In the genomic region with DNA sequence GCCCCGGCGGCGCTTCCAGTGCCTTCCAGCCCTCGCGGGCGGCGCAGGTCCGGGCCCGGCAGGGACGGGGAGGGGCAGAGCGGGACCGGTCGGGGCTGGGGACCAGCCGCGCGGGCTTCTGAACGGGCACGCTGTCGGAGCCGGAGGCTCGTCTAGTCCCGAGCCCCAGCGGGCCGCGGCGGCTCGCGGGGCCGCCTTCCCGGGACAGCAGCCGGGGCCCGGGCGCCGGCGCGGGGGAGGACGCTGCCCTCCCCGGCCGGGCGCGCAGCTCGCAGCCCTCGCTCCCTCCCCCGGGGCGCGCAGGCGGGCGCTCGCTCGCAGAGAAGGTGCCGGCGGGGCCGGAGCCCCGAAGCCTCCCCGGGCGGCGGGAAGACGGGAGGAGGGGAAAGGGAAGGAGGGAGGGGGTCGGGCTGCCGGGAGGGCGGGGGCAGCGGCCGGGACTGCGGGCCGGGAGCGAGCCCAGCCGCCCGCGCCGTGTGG, we compare ENCODE assay signal across 8 cellular contexts. TPM values are rescaled to one million over a fixed set of nuclear protein-coding genes. Genes with fewer than 3 reads are reported as not detected.
DNase-seq lines count a peak whose midpoint lies in the region; ATAC-seq and TF ChIP-seq lines count a peak whose summit lies in the region.

No MANE protein-coding gene starts in this region.

- 0% methylated on average over 2 of the region's 70 CpGs; no CpG with 5 or more reads in 1 of the 2 donors for WGBS in gastroesophageal sphincter (ENCODE audit: low coverage in 1 of 2), 2 donors

- peaks cover 78% of the 10 kb centered on the region for H3K4me1 Mint-ChIP-seq in CD14-positive monocyte
- no peaks in the 10 kb centered on the region for H3K4me1 Mint-ChIP-seq in activated CD8-positive, alpha-beta T cell treated with anti-CD3 and anti-CD28 coated beads for 36 hours (ENCODE audit: low read depth)

- H3K27ac Mint-ChIP-seq in CD14-positive monocyte: peak overlapping the region in 6 of 7 donors; percentile 89 to 99 (median 96)
- H3K27ac Mint-ChIP-seq in activated CD8-positive, alpha-beta T cell treated with anti-CD3 and anti-CD28 coated beads for 36 hours: no peak overlapping the region

- H3K27me3 ChIP-seq in gastroesophageal sphincter (no peaks in the 10 kb centered on the region), neutrophil (no peaks in the 10 kb centered on the region)

- peaks cover 0 to 2% (median 1%) of the 10 kb centered on the region in 3 donors for H3K27me3 Mint-ChIP-seq in CD14-positive monocyte (ENCODE audit: low read depth in 3 of 3)
- peaks cover 46% of the 10 kb centered on the region for H3K27me3 Mint-ChIP-seq in activated CD8-positive, alpha-beta T cell treated with anti-CD3 and anti-CD28 coated beads for 36 hours

- POLR2A ChIA-PET in activated CD8-positive, alpha-beta T cell treated with anti-CD3 and anti-CD28 coated beads for 36 hours (lab: Charles Lee): no interaction called here

- no peaks in the 10 kb centered on the region for H3K36me3 ChIP-seq in gastroesophageal sphincter
- peaks cover 32% of the 10 kb centered on the region for H3K36me3 ChIP-seq in neutrophil

- peak overlapping the region; percentile 86 to 95 for H3K4me3 Mint-ChIP-seq in CD14-positive monocyte
- no peak overlapping the region for H3K4me3 Mint-ChIP-seq in activated CD8-positive, alpha-beta T cell treated with anti-CD3 and anti-CD28 coated beads for 36 hours

- no peaks in the 10 kb centered on the region for H3K9me3 ChIP-seq in gastroesophageal sphincter
- no peaks in the 10 kb centered on the region for H3K9me3 ChIP-seq in neutrophil

- no peak for TF ChIP-seq EP300 in gastroesophageal sphincter (IDR thresholded peaks at IDR 0.05)

- H3K36me3 Mint-ChIP-seq in CD14-positive monocyte: peaks cover 47 to 53% of the 10 kb centered on the region in 2 donors
- no peaks in the 10 kb centered on the region for H3K36me3 Mint-ChIP-seq in activated CD8-positive, alpha-beta T cell treated with anti-CD3 and anti-CD28 coated beads for 36 hours (ENCODE audit: low read depth)

- peak overlapping the region; percentile 84 to 99 (median 96) for H3K27ac ChIP-seq in gastroesophageal sphincter
- peak overlapping the region; percentile 100 for H3K27ac ChIP-seq in neutrophil

- H3K4me3 ChIP-seq in gastroesophageal sphincter: peak overlapping the region; percentile 80 to 83
- peak overlapping the region; percentile 93 to 100 for H3K4me3 ChIP-seq in neutrophil (ENCODE audit: low read depth in 1 of 2, low read length in 1 of 2)

- peaks cover 0 to 69% (median 7%) of the 10 kb centered on the region in 3 donors for H3K4me1 ChIP-seq in gastroesophageal sphincter
- peaks cover 77 to 79% of the 10 kb centered on the region in 2 experiments for H3K4me1 ChIP-seq in neutrophil (ENCODE audit: control insufficient read depth in 1 of 2, insufficient read depth in 1 of 2, low read depth in 1 of 2, low read length in 1 of 2)

- no peaks in the 10 kb centered on the region for H3K9me3 Mint-ChIP-seq in CD14-positive monocyte
- H3K9me3 Mint-ChIP-seq in activated CD8-positive, alpha-beta T cell treated with anti-CD3 and anti-CD28 coated beads for 36 hours: no peaks in the 10 kb centered on the region

- TF ChIP-seq CTCF in CD14-positive monocyte (IDR thresholded peaks at IDR 0.05) (no peak), gastroesophageal sphincter (IDR thresholded peaks at IDR 0.05) (peak in 3 of 4 experiments; percentile 14 to 21 (median 16)), neutrophil (IDR thresholded peaks at IDR 0.05) (peak; percentile 7)
- no peak for TF ChIP-seq CTCF in activated CD8-positive, alpha-beta T cell treated with anti-CD3 and anti-CD28 coated beads for 36 hours (IDR thresholded peaks at IDR 0.05)

- CTCF ChIA-PET in activated CD8-positive, alpha-beta T cell treated with anti-CD3 and anti-CD28 coated beads for 36 hours (lab: Charles Lee): no interaction called here

- ATAC-seq in HG03439 (IDR thresholded peaks at IDR 0.05; ENCODE audit: unreplicated experiment) (peak; percentile 30), gastroesophageal sphincter (peak; percentile 71), GM18870 (IDR thresholded peaks at IDR 0.05; ENCODE audit: unreplicated experiment) (no peak), GM21786 (IDR thresholded peaks at IDR 0.05; ENCODE audit: unreplicated experiment) (no peak), HG03354 (IDR thresholded peaks at IDR 0.05; ENCODE audit: poor library complexity, severe bottlenecking, unreplicated experiment) (no peak)
- peak; percentile 60 for ATAC-seq in activated CD8-positive, alpha-beta T cell treated with anti-CD3 and anti-CD28 coated beads for 36 hours

- intact Hi-C loops in CD14-positive monocyte (cut with micrococcal nuclease): loop anchor here (2.0 to 10.0 kb wide), 4 partner anchors 50 to 92 kb away; no protein-coding TSS in a partner anchor
- intact Hi-C loops in activated CD8-positive, alpha-beta T cell treated with anti-CD3 and anti-CD28 coated beads for 36 hours (cut with micrococcal nuclease): no loop called here

- no peak for DNase-seq in CD14-positive monocyte (ENCODE audit: low spot score)
- DNase-seq in activated CD8-positive, alpha-beta T cell treated with anti-CD3 and anti-CD28 coated beads for 36 hours: peak; percentile 12

- peak; percentile 38 to 43 for TF ChIP-seq POLR2A in gastroesophageal sphincter (IDR thresholded peaks at IDR 0.05)

RNA-seq across cellular contexts. Expression of gene SIRPA, which starts 0.7 kb away (rescaled TPM):
- polyA plus RNA-seq in CD14-positive monocyte: 10 to 100 TPM; 28.4 to 58.3 TPM
- under 1 TPM; 0.09 TPM for total RNA-seq in activated CD8-positive, alpha-beta T cell treated with anti-CD3 and anti-CD28 coated beads for 36 hours
- total RNA-seq in gastroesophageal sphincter: 10 to 100 TPM; 11.7 to 31.7 (median 27.4) TPM

Comparison
In these comparisons a context has a peak if more than half of its experiments do, and no peak if none do; other contexts are left out.
1. CTCF ChIP-seq: peak in gastroesophageal sphincter (3 of 4) and neutrophil (single experiment); none in CD14-positive monocyte (single experiment) and activated CD8-positive, alpha-beta T cell treated with anti-CD3 and anti-CD28 coated beads for 36 hours (single experiment).
2. ATAC-seq: peak in HG03439 (single experiment), activated CD8-positive, alpha-beta T cell treated with anti-CD3 and anti-CD28 coated beads for 36 hours (single experiment) and gastroesophageal sphincter (single experiment); none in GM18870 (single experiment), GM21786 (single experiment) and HG03354 (single experiment).
3. RNA of gene SIRPA, which starts 0.7 kb away (total RNA-seq): 11.7 to 31.7 TPM in gastroesophageal sphincter; 0.09 TPM in activated CD8-positive, alpha-beta T cell treated with anti-CD3 and anti-CD28 coated beads for 36 hours; every median in the first group is over 10 times any median in the second.